12 cellular contexts compared by ENCODE assay signal in genomic region chr5:52738095-52738506, GRCh38. TPM values are rescaled to one million over a fixed set of nuclear protein-coding genes. Genes with fewer than 3 reads are reported as not detected.
DNase-seq lines count a peak whose midpoint lies in the region; ATAC-seq lines count a peak whose summit lies in the region.
"Had no signal": no experiment of that assay in that cellular context is flagged by ENCODE, and none has a peak within 500 bp of the region (broad histone marks: within the 10 kb centered on the region; RNA-seq: fewer than 3 reads in every experiment).

No MANE protein-coding gene starts in this region.

- H3K9me3 Mint-ChIP-seq in T-helper 2 cell treated with Interferon-gamma antibody and Interleukin-4, amounts not matched to agents 5 μg/mL and 100 μg/mL, for 36 hours: peaks cover 20% of the 10 kb centered on the region
- H3K9me3 Mint-ChIP-seq: type B pancreatic cell had no signal

- peaks cover 5% of the 10 kb centered on the region for H3K27me3 Mint-ChIP-seq in T-helper 2 cell treated with Interferon-gamma antibody and Interleukin-4, amounts not matched to agents 5 μg/mL and 100 μg/mL, for 36 hours (ENCODE audit: low read depth)

- H3K4me1 Mint-ChIP-seq in T-helper 2 cell treated with Interferon-gamma antibody and Interleukin-4, amounts not matched to agents 5 μg/mL and 100 μg/mL, for 36 hours (ENCODE audit: low read depth): peaks cover 37% of the 10 kb centered on the region

- no peaks in the 10 kb centered on the region for H3K36me3 ChIP-seq in mesodermal cell (ENCODE audit: control insufficient read depth, insufficient read depth, low read length)

- peak overlapping the region; percentile 24 for H3K27ac ChIP-seq in mesodermal cell (ENCODE audit: low read depth, low read length, severe bottlenecking)
- H3K27ac ChIP-seq: RWPE1 had no signal

- peaks cover 27% of the 10 kb centered on the region for H3K4me1 ChIP-seq in mesodermal cell (ENCODE audit: control insufficient read depth, insufficient read depth, low read length, poor library complexity, severe bottlenecking)

- no peak for DNase-seq in T-helper 2 cell treated with Interferon-gamma antibody and Interleukin-4, amounts not matched to agents 5 μg/mL and 100 μg/mL, for 36 hours (ENCODE audit: low spot score)
- no peak for DNase-seq in putamen (ENCODE audit: low spot score)
- DNase-seq in NCI-H146 treated with DMSO at 0.1 percent for 48 hours (lab: John Stamatoyannopoulos, UW; ENCODE audit: unreplicated experiment): no peak
- DNase-seq in NCI-H2081 (lab: John Stamatoyannopoulos, UW): no peak
- DNase-seq: HCEC 1CT; NCI-H1092; stimulated activated CD4-positive, alpha-beta T cell treated with anti-CD3 and anti-CD28 coated beads, Interleukin-4, amount 100 ng/mL, for 24 hours had no signal

- no peak overlapping the region for H3K4me3 ChIP-seq in mesodermal cell (ENCODE audit: extremely low read depth, insufficient read depth, low read length, poor library complexity, severe bottlenecking)

- peak; percentile 71 for ATAC-seq in GM18907 (IDR thresholded peaks at IDR 0.05; ENCODE audit: unreplicated experiment)
- peak; percentile 80 for ATAC-seq in HG02759 (IDR thresholded peaks at IDR 0.05; ENCODE audit: unreplicated experiment)

- peaks cover 15% of the 10 kb centered on the region for H3K36me3 Mint-ChIP-seq in T-helper 2 cell treated with Interferon-gamma antibody and Interleukin-4, amounts not matched to agents 5 μg/mL and 100 μg/mL, for 36 hours (ENCODE audit: low read depth)
- H3K36me3 Mint-ChIP-seq: type B pancreatic cell had no signal

- peak overlapping the region; percentile 6 for H3K4me3 Mint-ChIP-seq in T-helper 2 cell treated with Interferon-gamma antibody and Interleukin-4, amounts not matched to agents 5 μg/mL and 100 μg/mL, for 36 hours
- H3K4me3 Mint-ChIP-seq: type B pancreatic cell had no signal

- H3K9me3 ChIP-seq in mesodermal cell (ENCODE audit: control insufficient read depth, low read length): no peaks in the 10 kb centered on the region

- peak overlapping the region; percentile 1 for H3K27ac Mint-ChIP-seq in T-helper 2 cell treated with Interferon-gamma antibody and Interleukin-4, amounts not matched to agents 5 μg/mL and 100 μg/mL, for 36 hours
- H3K27ac Mint-ChIP-seq: type B pancreatic cell had no signal

RNA-seq across cellular contexts. Expression of gene ITGA1, which starts 49.6 kb away (rescaled TPM):
- polyA plus RNA-seq in mesodermal cell (2013, experiment 1 of 2): 146 TPM
- polyA plus RNA-seq in mesodermal cell (2013, experiment 2 of 2): 144 TPM

RNA-seq across cellular contexts. Expression of gene PELO, which starts 49.6 kb away (rescaled TPM):
- polyA plus RNA-seq in mesodermal cell (2013, experiment 1 of 2): 39.8 TPM
- 29.9 TPM for polyA plus RNA-seq in mesodermal cell (2013, experiment 2 of 2)
